9 cellular contexts compared by ENCODE assay signal in genomic region chr2:200383380-200384110, GRCh38.
DNase-seq lines count a peak whose midpoint lies in the region; ATAC-seq and TF ChIP-seq lines count a peak whose summit lies in the region.
"Had no signal": no experiment of that assay in that cellular context is flagged by ENCODE, and none has a peak within 500 bp of the region (broad histone marks: within the 10 kb centered on the region; RNA-seq: fewer than 3 reads in every experiment).

No MANE protein-coding gene starts in this region.

- no peaks in the 10 kb centered on the region for H3K27me3 ChIP-seq in CD8-positive, alpha-beta memory T cell (ENCODE audit: insufficient read depth, low read length, poor library complexity, severe bottlenecking)
- no peaks in the 10 kb centered on the region for H3K27me3 ChIP-seq in IMR-90 (ENCODE audit: control insufficient read depth, insufficient read depth, low read length)
- no peaks in the 10 kb centered on the region for H3K27me3 ChIP-seq in right cardiac atrium (ENCODE audit: control insufficient read depth, insufficient read depth)
- H3K27me3 ChIP-seq: neutrophil had no signal

- no peaks in the 10 kb centered on the region for H3K9me3 Mint-ChIP-seq in CD8-positive, alpha-beta memory T cell
- H3K9me3 Mint-ChIP-seq in activated T-helper 1 cell treated with anti-CD3 and anti-CD28 coated beads, Interleukin-12 subunit alpha, Interleukin-12 subunit beta, Interleukin-2, Interleukin-4 antibody, amounts not matched to agents 30 ng/mL and 10 ng/mL and 1 ng/mL, durations not matched to agents 14 hours and 24 hours and 36 hours: no peaks in the 10 kb centered on the region

- BruUV-seq in IMR-90 (replicated peaks; lab: Mats Ljungman, UMichigan): no TSS peak

- H2BK120ac ChIP-seq in IMR-90 (ENCODE audit: low read depth, low read length): peak overlapping the region; percentile 45

- no peak for TF ChIP-seq CTCF in IMR-90 (conservative IDR thresholded peaks at IDR 0.05; ENCODE audit: low read depth, low read length)

- H3K79me1 ChIP-seq in IMR-90 (ENCODE audit: low read depth in 1 of 2, low read length in 2 of 2): peaks cover 50 to 71% of the 10 kb centered on the region in 2 experiments

- peak overlapping the region in 7 of 8 donors; percentile 37 to 85 (median 67) for H3K27ac Mint-ChIP-seq in CD8-positive, alpha-beta memory T cell
- H3K27ac Mint-ChIP-seq in activated T-helper 1 cell treated with anti-CD3 and anti-CD28 coated beads, Interleukin-12 subunit alpha, Interleukin-12 subunit beta, Interleukin-2, Interleukin-4 antibody, amounts not matched to agents 30 ng/mL and 10 ng/mL and 1 ng/mL, durations not matched to agents 14 hours and 24 hours and 36 hours: peak overlapping the region; percentile 28

- peaks cover 34% of the 10 kb centered on the region for H3K9me1 ChIP-seq in IMR-90 (ENCODE audit: insufficient read depth, low read length)

- H3K36me3 ChIP-seq in CD8-positive, alpha-beta memory T cell (ENCODE audit: insufficient read depth, low read length): no peaks in the 10 kb centered on the region
- H3K36me3 ChIP-seq in IMR-90 (ENCODE audit: control insufficient read depth, insufficient read depth, low read length): no peaks in the 10 kb centered on the region
- H3K36me3 ChIP-seq: neutrophil had no signal

- peaks cover 5% of the 10 kb centered on the region for H3K4me1 ChIP-seq in CD8-positive, alpha-beta memory T cell (ENCODE audit: insufficient read depth, low read length)
- H3K4me1 ChIP-seq in IMR-90 (ENCODE audit: control insufficient read depth, insufficient read depth, low read length) (peaks cover 31% of the 10 kb centered on the region), right cardiac atrium (ENCODE audit: control insufficient read depth, insufficient read depth, low read length) (peaks cover 12% of the 10 kb centered on the region)

- H3K27ac ChIP-seq in CD8-positive, alpha-beta memory T cell (ENCODE audit: low read depth, low read length): no peak overlapping the region
- H3K27ac ChIP-seq in IMR-90 (ENCODE audit: insufficient read depth, low read length): peak overlapping the region; percentile 48; the same call in 1 of the 2 replicates
- peak overlapping the region; percentile 6 for H3K27ac ChIP-seq in right cardiac atrium (ENCODE audit: low read length)
- H3K27ac ChIP-seq in substantia nigra (ENCODE audit: low read depth, low read length, poor library complexity, severe bottlenecking): peak overlapping the region; percentile 31
- H3K27ac ChIP-seq: neutrophil had no signal

- CTCF ChIA-PET in CD8-positive, alpha-beta memory T cell (lab: Charles Lee): no interaction called here
- CTCF ChIA-PET in IMR-90 (lab: Yijun Ruan, JAX): interaction anchor here (0.5 kb wide), 1 partner anchor 99 kb away, joined by 3 read pairs; no protein-coding TSS in a partner anchor

- no peak overlapping the region; the same call in 2 of the 3 replicates for H2BK15ac ChIP-seq in IMR-90 (ENCODE audit: low read depth, low read length)

- peak overlapping the region; percentile 26 for H3K14ac ChIP-seq in IMR-90 (replicated peaks; ENCODE audit: low read depth, low read length)

- H3K23ac ChIP-seq in IMR-90 (ENCODE audit: low read depth, low read length): 0 out of 2 replicates have a peak overlapping the region, but pooled peaks have one; percentile 46

- no peak overlapping the region for H2AK9ac ChIP-seq in IMR-90 (replicated peaks; ENCODE audit: low read depth, low read length, poor library complexity)

- H3K9me3 ChIP-seq in CD8-positive, alpha-beta memory T cell (ENCODE audit: low read length): no peaks in the 10 kb centered on the region
- H3K9me3 ChIP-seq in IMR-90 (ENCODE audit: control insufficient read depth, insufficient read depth, low read length): no peaks in the 10 kb centered on the region
- H3K9me3 ChIP-seq in right cardiac atrium (ENCODE audit: control insufficient read depth, low read length): no peaks in the 10 kb centered on the region
- H3K9me3 ChIP-seq: neutrophil had no signal

- intact Hi-C loops in IMR-90 (cut with micrococcal nuclease): no loop called here
- intact Hi-C loops in activated T-helper 1 cell treated with anti-CD3 and anti-CD28 coated beads, Interleukin-12 subunit alpha, Interleukin-12 subunit beta, Interleukin-2, Interleukin-4 antibody, amounts not matched to agents 30 ng/mL and 10 ng/mL and 1 ng/mL, durations not matched to agents 14 hours and 24 hours and 36 hours (cut with micrococcal nuclease): loop anchor here (1.0 to 2.0 kb wide), 2 partner anchors 9 to 23 kb away; no protein-coding TSS in a partner anchor
- intact Hi-C loops in right cardiac atrium (cut with DNase I): no loop called here

- no peak for TF ChIP-seq POLR2A in IMR-90 (IDR thresholded peaks at IDR 0.05; ENCODE audit: low read depth, low read length)

- dilution Hi-C loops in IMR-90 (cut with HindIII; ENCODE audit: low sequenced_read_pairs, unreplicated experiment): no loop called here

- peak overlapping the region; percentile 58; the same call in 1 of the 2 replicates for H2BK20ac ChIP-seq in IMR-90 (ENCODE audit: low read depth, low read length)

- H4K91ac ChIP-seq in IMR-90 (ENCODE audit: insufficient read depth, low read depth, low read length): peak overlapping the region; percentile 75

- peak overlapping the region; percentile 89 for H4K5ac ChIP-seq in IMR-90 (ENCODE audit: low read depth, low read length)

- WGBS in IMR-90 (ENCODE audit: extremely low coverage in 2 of 2, insufficient read length in 1 of 2), 2 experiments: 80% methylated on average over 1 of the region's 6 CpGs; no CpG with 5 or more reads in 1 of the 2 experiments
- 45% methylated on average over 6 of the region's 6 CpGs for WGBS in right cardiac atrium

- no peaks in the 10 kb centered on the region for H3K27me3 Mint-ChIP-seq in CD8-positive, alpha-beta memory T cell
- H3K27me3 Mint-ChIP-seq in activated T-helper 1 cell treated with anti-CD3 and anti-CD28 coated beads, Interleukin-12 subunit alpha, Interleukin-12 subunit beta, Interleukin-2, Interleukin-4 antibody, amounts not matched to agents 30 ng/mL and 10 ng/mL and 1 ng/mL, durations not matched to agents 14 hours and 24 hours and 36 hours (ENCODE audit: insufficient read depth): peaks cover 2% of the 10 kb centered on the region

- H3K4ac ChIP-seq in IMR-90 (ENCODE audit: low read depth, low read length): peak overlapping the region; percentile 14

- in situ Hi-C loops in IMR-90 (cut with MboI; ENCODE audit: low sequenced_read_pairs): no loop called here

- H4K8ac ChIP-seq in IMR-90 (ENCODE audit: low read depth in 2 of 2, low read length in 2 of 2): peak overlapping the region; percentile 51 to 75

- H3K9ac ChIP-seq in IMR-90 (ENCODE audit: low read depth, low read length): no peak overlapping the region

- peak overlapping the region; percentile 46; the same call in 1 of the 2 replicates for H2AK5ac ChIP-seq in IMR-90 (ENCODE audit: low read depth, low read length)

- POLR2A ChIA-PET in CD8-positive, alpha-beta memory T cell (lab: Charles Lee): no interaction called here
- POLR2A ChIA-PET in IMR-90 (lab: Charles Lee; ENCODE audit: unreplicated experiment): no interaction called here

- peaks cover 10 to 13% (median 11%) of the 10 kb centered on the region in 3 donors for H3K4me1 Mint-ChIP-seq in CD8-positive, alpha-beta memory T cell
- H3K4me1 Mint-ChIP-seq in activated T-helper 1 cell treated with anti-CD3 and anti-CD28 coated beads, Interleukin-12 subunit alpha, Interleukin-12 subunit beta, Interleukin-2, Interleukin-4 antibody, amounts not matched to agents 30 ng/mL and 10 ng/mL and 1 ng/mL, durations not matched to agents 14 hours and 24 hours and 36 hours (ENCODE audit: low read depth): peaks cover 54% of the 10 kb centered on the region

- H2BK5ac ChIP-seq in IMR-90 (ENCODE audit: low read depth, low read length, poor library complexity, severe bottlenecking): peak overlapping the region; percentile 70

- ATAC-seq in GM19438 (IDR thresholded peaks at IDR 0.05; ENCODE audit: low read depth, unreplicated experiment) (peak; percentile 59), IMR-90 (ENCODE audit: low read depth) (peak; percentile 15; the same call in 1 of the 2 replicates), right cardiac atrium (peak; percentile 59 to 70)

- H3K4me3 Mint-ChIP-seq in CD8-positive, alpha-beta memory T cell: peak overlapping the region; percentile 38 to 78 (median 66)
- H3K4me3 Mint-ChIP-seq in activated T-helper 1 cell treated with anti-CD3 and anti-CD28 coated beads, Interleukin-12 subunit alpha, Interleukin-12 subunit beta, Interleukin-2, Interleukin-4 antibody, amounts not matched to agents 30 ng/mL and 10 ng/mL and 1 ng/mL, durations not matched to agents 14 hours and 24 hours and 36 hours: peak overlapping the region; percentile 56

- no peak overlapping the region for H2AFZ ChIP-seq in IMR-90 (replicated peaks; ENCODE audit: low read length, poor library complexity)

- peak overlapping the region; percentile 33; the same call in 1 of the 2 replicates for H3K56ac ChIP-seq in IMR-90 (ENCODE audit: extremely low read depth, insufficient read depth, low read length)

- H3K36me3 Mint-ChIP-seq in CD8-positive, alpha-beta memory T cell: no peaks in the 10 kb centered on the region
- H3K36me3 Mint-ChIP-seq in activated T-helper 1 cell treated with anti-CD3 and anti-CD28 coated beads, Interleukin-12 subunit alpha, Interleukin-12 subunit beta, Interleukin-2, Interleukin-4 antibody, amounts not matched to agents 30 ng/mL and 10 ng/mL and 1 ng/mL, durations not matched to agents 14 hours and 24 hours and 36 hours (ENCODE audit: low read depth): peaks cover 15% of the 10 kb centered on the region

- H3K4me3 ChIP-seq in CD8-positive, alpha-beta memory T cell (ENCODE audit: low read length): peak overlapping the region; percentile 32
- H3K4me3 ChIP-seq in IMR-90 (ENCODE audit: insufficient read depth, low read depth, low read length): no peak overlapping the region
- peak overlapping the region; percentile 27 for H3K4me3 ChIP-seq in right cardiac atrium (ENCODE audit: low read length)

- H3K4me2 ChIP-seq in IMR-90 (ENCODE audit: low read depth, low read length): peak overlapping the region; percentile 80

- DNase-seq in CD8-positive, alpha-beta memory T cell: peak in 2 of 5 donors; percentile 25 to 42
- peak; percentile 80 for DNase-seq in IMR-90
- DNase-seq in activated T-helper 1 cell treated with anti-CD3 and anti-CD28 coated beads, Interleukin-12 subunit alpha, Interleukin-12 subunit beta, Interleukin-2, Interleukin-4 antibody, amounts not matched to agents 30 ng/mL and 10 ng/mL and 1 ng/mL, durations not matched to agents 14 hours and 24 hours and 36 hours (ENCODE audit: low spot score): no peak
- no peak for DNase-seq in right cardiac atrium
- no peak for DNase-seq in substantia nigra (lab: John Stamatoyannopoulos, UW)
- no peak for DNase-seq in cerebellum (ENCODE audit: low spot score)
- no peak for DNase-seq in HK-2 (ENCODE audit: unreplicated experiment)

- H4K20me1 ChIP-seq in IMR-90 (ENCODE audit: insufficient read depth, low read length): no peaks in the 10 kb centered on the region

- H3K18ac ChIP-seq in IMR-90 (ENCODE audit: low read depth, low read length): peak overlapping the region; percentile 31; the same call in 1 of the 2 replicates

- no peak for TF ChIP-seq RAD21 in IMR-90 (IDR thresholded peaks at IDR 0.05; ENCODE audit: low read length)

TF ChIP-seq in IMR-90, 13 proteins besides CTCF, POLR2A, EP300 and RAD21 (continues in another document):
- no peak for TF ChIP-seq MXI1 (IDR thresholded peaks at IDR 0.05; ENCODE audit: borderline replicate concordance, low read depth, low read length)
- no peak for TF ChIP-seq RCOR1 (IDR thresholded peaks at IDR 0.05; ENCODE audit: insufficient replicate concordance, low read length)
